Comparison of ENCODE assay signal across 8 cellular contexts in the genomic region with DNA sequence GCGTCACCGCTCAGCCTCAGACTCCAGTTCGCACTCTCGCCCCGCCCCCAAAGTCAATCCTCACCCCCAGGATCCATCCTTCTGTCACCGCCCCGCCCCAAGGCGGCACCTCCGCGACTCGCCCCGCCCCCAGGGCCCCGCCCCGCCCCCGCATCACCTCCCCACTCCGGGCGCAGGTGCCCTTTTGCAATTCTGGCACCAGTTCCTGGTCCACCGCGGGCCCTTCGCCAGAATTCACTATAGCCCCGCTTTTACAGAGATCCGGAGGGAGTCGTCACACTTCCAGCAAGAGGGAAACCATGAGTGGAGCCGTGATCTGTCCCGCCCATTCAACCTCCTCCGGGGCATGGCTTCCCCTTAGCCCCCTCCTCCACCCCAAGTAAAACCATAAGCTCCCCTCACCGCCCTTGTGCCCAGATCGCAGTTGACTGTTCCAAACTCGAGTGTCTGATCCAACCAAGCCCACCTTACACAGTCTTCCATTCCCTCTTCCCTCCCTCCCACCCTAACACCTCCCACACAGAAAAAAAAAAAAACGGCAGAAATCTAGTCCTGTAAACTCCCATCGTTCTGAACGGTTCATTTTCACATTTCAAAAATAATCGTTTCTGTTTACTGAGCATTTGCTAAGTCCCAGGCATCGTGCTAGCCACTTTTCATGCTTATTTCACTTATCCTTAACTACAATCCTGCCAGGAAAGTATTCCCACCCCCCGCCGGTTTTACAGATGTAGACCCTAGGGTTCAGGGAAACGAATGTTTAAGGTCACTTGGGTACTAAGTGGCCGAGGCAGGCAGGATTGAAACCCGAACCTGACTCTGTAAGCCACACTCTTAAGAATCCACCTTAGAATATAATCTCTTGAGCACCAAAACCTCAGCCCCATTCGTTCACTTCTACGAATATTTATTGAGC. TPM values are rescaled to one million over a fixed set of nuclear protein-coding genes. Genes with fewer than 3 reads are reported as not detected.
DNase-seq lines count a peak whose midpoint lies in the region; ATAC-seq and TF ChIP-seq lines count a peak whose summit lies in the region.

No MANE protein-coding gene starts in this region.

- POLR2A ChIA-PET in activated CD8-positive, alpha-beta T cell treated with anti-CD3 and anti-CD28 coated beads for 36 hours (lab: Charles Lee): interaction anchor here (0.6 to 1.1 kb wide), 2 partner anchors 16 to 17 kb away, joined by 3 read pairs; no protein-coding TSS in a partner anchor

- peak overlapping the region; percentile 54 for H3K4me3 ChIP-seq in neuron (ENCODE audit: low read length)

- H3K27me3 ChIP-seq in neuron (ENCODE audit: insufficient read depth, low read length): no peaks in the 10 kb centered on the region

- no peaks in the 10 kb centered on the region for H3K27me3 Mint-ChIP-seq in activated CD8-positive, alpha-beta T cell treated with anti-CD3 and anti-CD28 coated beads for 36 hours

- H3K4me1 Mint-ChIP-seq in activated CD8-positive, alpha-beta T cell treated with anti-CD3 and anti-CD28 coated beads for 36 hours (ENCODE audit: low read depth): peaks cover 45% of the 10 kb centered on the region

- H3K36me3 Mint-ChIP-seq in activated CD8-positive, alpha-beta T cell treated with anti-CD3 and anti-CD28 coated beads for 36 hours (ENCODE audit: low read depth): peaks cover 1% of the 10 kb centered on the region

- H3K27ac Mint-ChIP-seq in activated CD8-positive, alpha-beta T cell treated with anti-CD3 and anti-CD28 coated beads for 36 hours: peak overlapping the region; percentile 98

- H3K9me3 ChIP-seq in ES-I3 (ENCODE audit: control insufficient read depth, insufficient read depth, low read length) (no peaks in the 10 kb centered on the region), neuron (ENCODE audit: low read length) (no peaks in the 10 kb centered on the region)

- H3K4me1 ChIP-seq in ES-I3 (ENCODE audit: insufficient read depth, low read length) (no peaks in the 10 kb centered on the region), neuron (ENCODE audit: insufficient read depth, low read length) (peaks cover 26% of the 10 kb centered on the region)

- CTCF ChIA-PET in activated CD8-positive, alpha-beta T cell treated with anti-CD3 and anti-CD28 coated beads for 36 hours (lab: Charles Lee): no interaction called here

- ATAC-seq in GM21390 (IDR thresholded peaks at IDR 0.05; ENCODE audit: unreplicated experiment): peak; percentile 39
- peak; percentile 77 for ATAC-seq in activated CD8-positive, alpha-beta T cell treated with anti-CD3 and anti-CD28 coated beads for 36 hours

- intact Hi-C loops in activated CD8-positive, alpha-beta T cell treated with anti-CD3 and anti-CD28 coated beads for 36 hours (cut with micrococcal nuclease): loop anchor here (5.0 kb wide), 1 partner anchor 92 kb away; a partner anchor contains a TSS

- no peaks in the 10 kb centered on the region for H3K9me3 Mint-ChIP-seq in activated CD8-positive, alpha-beta T cell treated with anti-CD3 and anti-CD28 coated beads for 36 hours

- TF ChIP-seq CTCF in activated CD8-positive, alpha-beta T cell treated with anti-CD3 and anti-CD28 coated beads for 36 hours (IDR thresholded peaks at IDR 0.05): no peak

- H3K36me3 ChIP-seq in ES-I3 (ENCODE audit: insufficient read depth, low read length) (no peaks in the 10 kb centered on the region), neuron (ENCODE audit: insufficient read depth, low read length) (no peaks in the 10 kb centered on the region)

- DNase-seq in HuH-7.5 (ENCODE audit: low spot score) (peak; percentile 85), fibroblast of peridontal ligament (ENCODE audit: extremely low read depth) (peak; percentile 99), NCI-H2171 (lab: John Stamatoyannopoulos, UW) (no peak), NCI-H187 (lab: John Stamatoyannopoulos, UW) (no peak)
- DNase-seq in activated CD8-positive, alpha-beta T cell treated with anti-CD3 and anti-CD28 coated beads for 36 hours: peak; percentile 100

- peak overlapping the region; percentile 42 for H2AFZ ChIP-seq in neuron (ENCODE audit: low read depth, low read length)

- H3K9ac ChIP-seq in ES-I3 (ENCODE audit: low read depth, low read length): peak overlapping the region; percentile 67; the same call in 1 of the 2 replicates

- peak overlapping the region; percentile 79 for H3K4me3 Mint-ChIP-seq in activated CD8-positive, alpha-beta T cell treated with anti-CD3 and anti-CD28 coated beads for 36 hours

RNA-seq across cellular contexts. Expression of a gene that starts 1.3 kb away (rescaled TPM):
- total RNA-seq in activated CD8-positive, alpha-beta T cell treated with anti-CD3 and anti-CD28 coated beads for 36 hours: 10 to 100 TPM in 1 of 2 experiments, 1 to 10 TPM in 1; 9.7 to 11.5 TPM

RNA-seq across cellular contexts. Expression of a gene that starts 1.3 kb away (rescaled TPM):
- 10 to 100 TPM in 1 of 2 experiments, 1 to 10 TPM in 1; 10.0 to 13.0 TPM for total RNA-seq in activated CD8-positive, alpha-beta T cell treated with anti-CD3 and anti-CD28 coated beads for 36 hours

RNA-seq across cellular contexts. Expression of a gene that starts 49.4 kb away (rescaled TPM):
- not detected for total RNA-seq in activated CD8-positive, alpha-beta T cell treated with anti-CD3 and anti-CD28 coated beads for 36 hours

RNA-seq across cellular contexts. Expression of a gene that starts 59.5 kb away (rescaled TPM):
- 10 to 100 TPM; 21.6 to 21.9 TPM for total RNA-seq in activated CD8-positive, alpha-beta T cell treated with anti-CD3 and anti-CD28 coated beads for 36 hours

Comparison
In these comparisons a context has a peak if more than half of its experiments do, and no peak if none do; other contexts are left out.
1. DNase-seq: peak in HuH-7.5 (single experiment), activated CD8-positive, alpha-beta T cell treated with anti-CD3 and anti-CD28 coated beads for 36 hours (single experiment) and fibroblast of peridontal ligament (single experiment); none in NCI-H2171 (single experiment) and NCI-H187 (0 of 2).